1 cellular context compared by ENCODE assay signal in the genomic region with DNA sequence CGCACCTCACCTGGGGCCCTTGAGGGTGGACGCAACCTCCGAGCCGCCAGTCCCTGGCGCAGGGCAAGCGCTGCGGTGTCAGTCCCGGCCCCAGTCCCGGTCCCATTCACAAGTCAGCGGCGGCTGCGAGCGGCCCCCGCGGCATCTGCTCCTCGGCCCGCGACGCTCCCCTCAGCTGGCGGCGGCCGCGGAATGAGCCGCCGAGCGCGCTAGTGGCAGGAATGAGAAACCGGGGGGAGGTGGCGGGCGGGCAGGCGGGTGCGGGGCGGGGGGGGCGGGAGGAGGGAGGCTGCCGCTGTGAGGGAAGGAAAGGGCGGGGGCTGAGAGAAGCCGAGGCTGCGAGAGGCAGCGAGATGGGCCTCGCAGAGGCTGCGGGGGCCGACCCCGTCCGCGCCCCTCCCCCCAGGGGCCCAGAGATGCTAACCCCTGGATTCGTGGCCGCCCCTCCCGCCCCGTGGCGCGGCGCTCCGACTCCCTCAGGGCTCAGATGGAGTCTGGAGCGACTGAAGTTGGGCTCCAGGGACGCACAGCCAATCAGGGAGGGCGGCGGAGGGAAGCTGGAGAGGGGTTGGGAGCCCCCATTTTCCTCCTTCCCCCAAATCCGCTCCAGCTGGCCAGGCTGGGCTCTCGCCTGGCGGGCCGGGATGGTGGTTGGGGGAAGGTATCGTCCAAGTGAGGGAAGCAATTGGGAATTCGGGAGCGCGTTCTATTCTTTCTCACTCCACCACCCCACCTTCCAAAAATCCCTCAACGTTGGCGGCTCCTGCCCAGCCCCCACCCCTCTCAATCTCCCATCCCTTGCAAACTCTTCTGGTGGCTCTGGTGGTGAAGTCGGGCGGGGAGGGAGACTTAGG.
TF ChIP-seq lines count a peak whose summit lies in the region.

A gene with protein sequence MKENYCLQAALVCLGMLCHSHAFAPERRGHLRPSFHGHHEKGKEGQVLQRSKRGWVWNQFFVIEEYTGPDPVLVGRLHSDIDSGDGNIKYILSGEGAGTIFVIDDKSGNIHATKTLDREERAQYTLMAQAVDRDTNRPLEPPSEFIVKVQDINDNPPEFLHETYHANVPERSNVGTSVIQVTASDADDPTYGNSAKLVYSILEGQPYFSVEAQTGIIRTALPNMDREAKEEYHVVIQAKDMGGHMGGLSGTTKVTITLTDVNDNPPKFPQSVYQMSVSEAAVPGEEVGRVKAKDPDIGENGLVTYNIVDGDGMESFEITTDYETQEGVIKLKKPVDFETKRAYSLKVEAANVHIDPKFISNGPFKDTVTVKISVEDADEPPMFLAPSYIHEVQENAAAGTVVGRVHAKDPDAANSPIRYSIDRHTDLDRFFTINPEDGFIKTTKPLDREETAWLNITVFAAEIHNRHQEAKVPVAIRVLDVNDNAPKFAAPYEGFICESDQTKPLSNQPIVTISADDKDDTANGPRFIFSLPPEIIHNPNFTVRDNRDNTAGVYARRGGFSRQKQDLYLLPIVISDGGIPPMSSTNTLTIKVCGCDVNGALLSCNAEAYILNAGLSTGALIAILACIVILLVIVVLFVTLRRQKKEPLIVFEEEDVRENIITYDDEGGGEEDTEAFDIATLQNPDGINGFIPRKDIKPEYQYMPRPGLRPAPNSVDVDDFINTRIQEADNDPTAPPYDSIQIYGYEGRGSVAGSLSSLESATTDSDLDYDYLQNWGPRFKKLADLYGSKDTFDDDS (minus strand): TSS at position 194 of the 854 bp plus-strand sequence. CDS start 117,194 bp downstream, outside the sequence.

TF ChIP-seq in IMR-90, 13 proteins besides CTCF, POLR2A, EP300 and RAD21:
- TF ChIP-seq MAFK (IDR thresholded peaks at IDR 0.05; ENCODE audit: low read depth, low read length), result no peak
- no peak for TF ChIP-seq RCOR1 (IDR thresholded peaks at IDR 0.05; ENCODE audit: insufficient replicate concordance, low read length)
- no peak for TF ChIP-seq RFX5 (IDR thresholded peaks at IDR 0.05; ENCODE audit: low read depth, low read length)
- TF ChIP-seq MAZ (IDR thresholded peaks at IDR 0.05; ENCODE audit: borderline replicate concordance, low read depth, low read length), result peak; percentile 93
- TF ChIP-seq, protein P1, sequence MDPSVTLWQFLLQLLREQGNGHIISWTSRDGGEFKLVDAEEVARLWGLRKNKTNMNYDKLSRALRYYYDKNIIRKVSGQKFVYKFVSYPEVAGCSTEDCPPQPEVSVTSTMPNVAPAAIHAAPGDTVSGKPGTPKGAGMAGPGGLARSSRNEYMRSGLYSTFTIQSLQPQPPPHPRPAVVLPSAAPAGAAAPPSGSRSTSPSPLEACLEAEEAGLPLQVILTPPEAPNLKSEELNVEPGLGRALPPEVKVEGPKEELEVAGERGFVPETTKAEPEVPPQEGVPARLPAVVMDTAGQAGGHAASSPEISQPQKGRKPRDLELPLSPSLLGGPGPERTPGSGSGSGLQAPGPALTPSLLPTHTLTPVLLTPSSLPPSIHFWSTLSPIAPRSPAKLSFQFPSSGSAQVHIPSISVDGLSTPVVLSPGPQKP (IDR thresholded peaks at IDR 0.05; ENCODE audit: borderline replicate concordance, low read depth, low read length), result no peak
- 0 out of 2 replicates have a peak, but pooled peaks have one; percentile 9 for TF ChIP-seq SMC3 (IDR thresholded peaks at IDR 0.05; ENCODE audit: low read depth, low read length)
- no peak for TF ChIP-seq CHD1 (IDR thresholded peaks at IDR 0.05; ENCODE audit: low read depth, low read length)
- TF ChIP-seq MXI1 (IDR thresholded peaks at IDR 0.05; ENCODE audit: borderline replicate concordance, low read depth, low read length), result no peak
